In the genomic region with DNA sequence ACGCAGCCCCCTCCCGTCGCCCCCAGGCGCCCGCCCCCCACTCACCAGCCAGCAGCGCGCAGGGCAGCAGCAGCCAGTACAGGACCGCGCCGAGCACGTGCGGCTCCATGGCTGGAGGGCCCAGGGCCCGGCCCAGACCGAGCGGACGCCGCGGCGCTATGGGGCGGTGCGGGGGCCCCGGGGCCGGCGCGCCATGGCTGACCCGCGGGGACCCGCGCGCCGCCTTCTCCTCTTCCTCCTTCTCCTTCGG, we compare ENCODE assay signal across 8 cellular contexts. TPM values are rescaled to one million over a fixed set of nuclear protein-coding genes. Genes with fewer than 3 reads are reported as not detected.
DNase-seq lines count a peak whose midpoint lies in the region; ATAC-seq and TF ChIP-seq lines count a peak whose summit lies in the region.

No MANE protein-coding gene starts in this region.

- H3K4me3 ChIP-seq in AG09309 (ENCODE audit: control insufficient read depth, low read depth, low read length) (peak overlapping the region; percentile 58), ectodermal cell (ENCODE audit: insufficient read depth, low read depth, low read length) (peak overlapping the region; percentile 32)
- peak overlapping the region; percentile 77 for H3K4me3 ChIP-seq in Jurkat, Clone E6-1 (ENCODE audit: low read length)
- peak overlapping the region; percentile 54 for H3K4me3 ChIP-seq in naive thymus-derived CD4-positive, alpha-beta T cell (ENCODE audit: low read length)

- H3K9me3 ChIP-seq in ectodermal cell (ENCODE audit: control insufficient read depth, low read length) = no peaks in the 10 kb centered on the region
- no peaks in the 10 kb centered on the region for H3K9me3 ChIP-seq in naive thymus-derived CD4-positive, alpha-beta T cell (ENCODE audit: control insufficient read depth in 2 of 3, low read length in 3 of 3)

- peaks cover 4% of the 10 kb centered on the region for H3K4me1 ChIP-seq in ectodermal cell (ENCODE audit: control insufficient read depth, insufficient read depth, low read length)
- peaks cover 48 to 49% of the 10 kb centered on the region in 2 donors for H3K4me1 ChIP-seq in naive thymus-derived CD4-positive, alpha-beta T cell (ENCODE audit: control insufficient read depth in 2 of 2, insufficient read depth in 2 of 2, low read length in 2 of 2)

- H3K27me3 ChIP-seq in ectodermal cell (ENCODE audit: control insufficient read depth, insufficient read depth, low read length, poor library complexity, severe bottlenecking) = peaks cover 43% of the 10 kb centered on the region
- no peaks in the 10 kb centered on the region for H3K27me3 ChIP-seq in naive thymus-derived CD4-positive, alpha-beta T cell (ENCODE audit: control insufficient read depth in 2 of 2, insufficient read depth in 2 of 2, low read length in 2 of 2)

- peaks cover 32 to 45% (median 44%) of the 10 kb centered on the region in 7 donors for H3K4me1 Mint-ChIP-seq in naive thymus-derived CD4-positive, alpha-beta T cell

- intact Hi-C loops in naive thymus-derived CD4-positive, alpha-beta T cell (cut with micrococcal nuclease) = loop anchor here (1.0 to 10.0 kb wide), 14 partner anchors 9 to 432 kb away; a partner anchor contains a TSS
- intact Hi-C loops in posterior vena cava (cut with DNase I) = loop anchor here in 1 of 2 donors (2.0 kb wide), 1 partner anchor 46 kb away; no protein-coding TSS in a partner anchor

- no peak for TF ChIP-seq CTCF in AG09309 (IDR thresholded peaks at IDR 0.05; ENCODE audit: control insufficient read depth, insufficient read depth, low read depth, low read length, missing control alignments)

- peak; percentile 7 for ATAC-seq in naive thymus-derived CD4-positive, alpha-beta T cell
- ATAC-seq in HG03175 (IDR thresholded peaks at IDR 0.05; ENCODE audit: unreplicated experiment) = no peak

- H3K36me3 ChIP-seq in ectodermal cell (ENCODE audit: control insufficient read depth, insufficient read depth, low read length) = no peaks in the 10 kb centered on the region
- no peaks in the 10 kb centered on the region for H3K36me3 ChIP-seq in naive thymus-derived CD4-positive, alpha-beta T cell (ENCODE audit: control insufficient read depth in 2 of 3, insufficient read depth in 3 of 3, low read length in 3 of 3)

- CTCF ChIA-PET in naive thymus-derived CD4-positive, alpha-beta T cell (lab: Charles Lee) = interaction anchor here (1.1 to 1.8 kb wide), 3 partner anchors 39 to 47 kb away, joined by 4 to 12 read pairs (median 5); no protein-coding TSS in a partner anchor

- DNase-seq in AG09309 (ENCODE audit: low read depth) (no peak), SHP77 (lab: John Stamatoyannopoulos, UW) (no peak), posterior vena cava (ENCODE audit: low spot score) (no peak)
- no peak for DNase-seq in Jurkat, Clone E6-1 (ENCODE audit: low read depth, low spot score)
- no peak for DNase-seq in naive thymus-derived CD4-positive, alpha-beta T cell
- DNase-seq in activated effector memory CD4-positive, alpha-beta T cell treated with anti-CD3 and anti-CD28 coated beads, Interleukin-2, amount 50 U/mL, for 16 hours = no peak

- H3K9me3 Mint-ChIP-seq in naive thymus-derived CD4-positive, alpha-beta T cell = no peaks in the 10 kb centered on the region

- H3K27me3 Mint-ChIP-seq in naive thymus-derived CD4-positive, alpha-beta T cell = no peaks in the 10 kb centered on the region

- H3K4me3 Mint-ChIP-seq in naive thymus-derived CD4-positive, alpha-beta T cell = peak overlapping the region in 2 of 10 donors; percentile 76 to 77

- no peak overlapping the region for H3K27ac ChIP-seq in ectodermal cell (ENCODE audit: insufficient read depth, low read depth, low read length, poor library complexity, severe bottlenecking)
- peak overlapping the region; percentile 72 for H3K27ac ChIP-seq in naive thymus-derived CD4-positive, alpha-beta T cell (ENCODE audit: low read depth, low read length)

- POLR2A ChIA-PET in naive thymus-derived CD4-positive, alpha-beta T cell (lab: Charles Lee) = interaction anchor here (0.6 to 7.5 kb wide), 5 partner anchors 10 to 81 kb away, joined by 3 to 71 read pairs (median 5); a partner anchor contains a TSS

- H3K27ac Mint-ChIP-seq in naive thymus-derived CD4-positive, alpha-beta T cell = no peak overlapping the region

- peaks cover 0 to 3% (median 0%) of the 10 kb centered on the region in 5 donors for H3K36me3 Mint-ChIP-seq in naive thymus-derived CD4-positive, alpha-beta T cell

- 1% methylated on average over 32 of the region's 32 CpGs for WGBS in ectodermal cell, 2 experiments

RNA-seq across cellular contexts. Expression of a gene that starts 0.2 kb away (rescaled TPM):
- polyA plus RNA-seq in Jurkat, Clone E6-1 (2012; ENCODE audit: insufficient read depth, insufficient read length) = 194 TPM
- polyA plus RNA-seq in ectodermal cell (2013, experiment 1 of 4) = 8.1 TPM
- 11.9 TPM for polyA plus RNA-seq in ectodermal cell (2013, experiment 2 of 4)
- 12.8 TPM for polyA plus RNA-seq in ectodermal cell (2013, experiment 3 of 4)
- polyA plus RNA-seq in ectodermal cell (2013, experiment 4 of 4) = 10.1 TPM
- 100 to 1,000 TPM in 4 of 5 experiments, 10 to 100 TPM in 1; 84.5 to 237 (median 124) TPM for total RNA-seq in naive thymus-derived CD4-positive, alpha-beta T cell
- 10 to 100 TPM in 1 of 2 donors, 1 to 10 TPM in 1; 3.6 to 12.2 TPM for polyA plus RNA-seq in naive thymus-derived CD4-positive, alpha-beta T cell
- 100 to 1,000 TPM in 1 of 2 donors, 10 to 100 TPM in 1; 99.3 to 103 TPM for total RNA-seq in posterior vena cava

RNA-seq across cellular contexts. Expression of a gene that starts 18.8 kb away (rescaled TPM):
- polyA plus RNA-seq in Jurkat, Clone E6-1 (2012; ENCODE audit: insufficient read depth, insufficient read length) = 93.9 TPM
- 49.5 TPM for polyA plus RNA-seq in ectodermal cell (2013, experiment 1 of 4)
- polyA plus RNA-seq in ectodermal cell (2013, experiment 2 of 4) = 50.5 TPM
- 52.1 TPM for polyA plus RNA-seq in ectodermal cell (2013, experiment 3 of 4)
- 45.4 TPM for polyA plus RNA-seq in ectodermal cell (2013, experiment 4 of 4)
- 10 to 100 TPM in 1 of 5 experiments, 1 to 10 TPM in 1, under 1 TPM in 2, not detected in 1; 0.35 to 79.2 (median 1.6) TPM for total RNA-seq in naive thymus-derived CD4-positive, alpha-beta T cell
- polyA plus RNA-seq in naive thymus-derived CD4-positive, alpha-beta T cell = under 1 TPM; 0.09 to 0.19 TPM
- 1 to 10 TPM in 1 of 2 donors, under 1 TPM in 1; 0.57 to 2.0 TPM for total RNA-seq in posterior vena cava

RNA-seq across cellular contexts. Expression of a gene that starts 26.9 kb away (rescaled TPM):
- 328 TPM for polyA plus RNA-seq in Jurkat, Clone E6-1 (2012; ENCODE audit: insufficient read depth, insufficient read length)
- polyA plus RNA-seq in ectodermal cell (2013, experiment 1 of 4) = 127 TPM
- 120 TPM for polyA plus RNA-seq in ectodermal cell (2013, experiment 2 of 4)
- 112 TPM for polyA plus RNA-seq in ectodermal cell (2013, experiment 3 of 4)
- 117 TPM for polyA plus RNA-seq in ectodermal cell (2013, experiment 4 of 4)
- 100 to 1,000 TPM; 134 to 178 (median 161) TPM for total RNA-seq in naive thymus-derived CD4-positive, alpha-beta T cell
- 100 to 1,000 TPM; 446 to 513 TPM for polyA plus RNA-seq in naive thymus-derived CD4-positive, alpha-beta T cell
- 10 to 100 TPM; 73.1 to 92.8 TPM for total RNA-seq in posterior vena cava
